ENCODE assay signal across 16 cellular contexts in genomic region chr12:27309995-27310315, GRCh38.
"Had no signal": no experiment of that assay in that cellular context is flagged by ENCODE, and none has a peak within 500 bp of the region (broad histone marks: within the 10 kb centered on the region; RNA-seq: fewer than 3 reads in every experiment).

No MANE protein-coding gene starts in this region.

- H3K4me1 Mint-ChIP-seq: central memory CD8-positive, alpha-beta T cell had no signal

- H3K27ac Mint-ChIP-seq: activated naive CD8-positive, alpha-beta T cell treated with anti-CD3 and anti-CD28 coated beads, Interleukin-2, amount 50 U/mL, for 24 hours; activated T-helper 1 cell treated with anti-CD3 and anti-CD28 coated beads, Interleukin-12 subunit alpha, Interleukin-12 subunit beta, Interleukin-2, Interleukin-4 antibody, amounts not matched to agents 30 ng/mL and 10 ng/mL and 1 ng/mL, durations not matched to agents 14 hours and 24 hours and 36 hours had no signal

- H3K9me3 Mint-ChIP-seq: activated naive CD8-positive, alpha-beta T cell treated with anti-CD3 and anti-CD28 coated beads, Interleukin-2, amount 50 U/mL, for 24 hours; activated T-helper 1 cell treated with anti-CD3 and anti-CD28 coated beads, Interleukin-12 subunit alpha, Interleukin-12 subunit beta, Interleukin-2, Interleukin-4 antibody, amounts not matched to agents 30 ng/mL and 10 ng/mL and 1 ng/mL, durations not matched to agents 14 hours and 24 hours and 36 hours; central memory CD8-positive, alpha-beta T cell had no signal

- H3K4me1 ChIP-seq: left lung, tibial nerve had no signal

- H3K27me3 ChIP-seq: gastroesophageal sphincter, heart left ventricle, left lung, tibial nerve had no signal

- DNase-seq: activated CD4-positive, alpha-beta T cell treated with anti-CD3 and anti-CD28 coated beads, Interleukin-2, amount 50 U/mL, for 1 hour; activated naive CD4-positive, alpha-beta T cell; activated naive CD8-positive, alpha-beta T cell treated with anti-CD3 and anti-CD28 coated beads, Interleukin-2, amount 50 U/mL, for 24 hours; activated T-cell treated with anti-CD3 and anti-CD28 coated beads for 4 hours; aorta; cortex of kidney; heart left ventricle; left lung; mammary epithelial cell; occipital lobe; stimulated activated naive CD4-positive, alpha-beta T cell treated with Interleukin-2 at 50 U/mL for 16 hours; SW 1271 had no signal

- H3K27ac ChIP-seq: gastroesophageal sphincter, heart left ventricle, left lung, tibial nerve had no signal

- H3K27me3 Mint-ChIP-seq: activated naive CD8-positive, alpha-beta T cell treated with anti-CD3 and anti-CD28 coated beads, Interleukin-2, amount 50 U/mL, for 24 hours; central memory CD8-positive, alpha-beta T cell had no signal

- H3K4me3 Mint-ChIP-seq: activated naive CD8-positive, alpha-beta T cell treated with anti-CD3 and anti-CD28 coated beads, Interleukin-2, amount 50 U/mL, for 24 hours; activated T-helper 1 cell treated with anti-CD3 and anti-CD28 coated beads, Interleukin-12 subunit alpha, Interleukin-12 subunit beta, Interleukin-2, Interleukin-4 antibody, amounts not matched to agents 30 ng/mL and 10 ng/mL and 1 ng/mL, durations not matched to agents 14 hours and 24 hours and 36 hours; central memory CD8-positive, alpha-beta T cell had no signal

- H3K4me3 ChIP-seq: gastroesophageal sphincter, heart left ventricle, left lung, tibial nerve had no signal

- ATAC-seq: activated naive CD8-positive, alpha-beta T cell treated with anti-CD3 and anti-CD28 coated beads, Interleukin-2, amount 50 U/mL, for 24 hours; gastroesophageal sphincter; heart left ventricle; left lung had no signal
